17 cellular contexts compared by ENCODE assay signal in genomic region chr14:100419856-100420255, GRCh38. TPM values are rescaled to one million over a fixed set of nuclear protein-coding genes. Genes with fewer than 3 reads are reported as not detected.
A peak's percentile ranks its signal among the peaks of the same experiment; 100 is the strongest.
DNase-seq lines count a peak whose midpoint lies in the region; ATAC-seq, FAIRE-seq and TF ChIP-seq lines count a peak whose summit lies in the region.
"Had no signal": no experiment of that assay in that cellular context is flagged by ENCODE, and none has a peak within 500 bp of the region (broad histone marks: within the 10 kb centered on the region; RNA-seq: fewer than 3 reads in every experiment).

No MANE protein-coding gene starts in this region.

- H3K4me2 ChIP-seq in GM23338 (no peak overlapping the region), astrocyte (ENCODE audit: low read length) (no peak overlapping the region), mesenchymal stem cell (ENCODE audit: low read length, poor library complexity, severe bottlenecking) (no peak overlapping the region)

- peak overlapping the region in 1 of 2 experiments; percentile 37 for H3K23ac ChIP-seq in mesenchymal stem cell (ENCODE audit: low read length in 2 of 2)

- no peak overlapping the region for H3K4ac ChIP-seq in mesenchymal stem cell (ENCODE audit: low read depth in 1 of 2, low read length in 2 of 2)

- no peak for TF ChIP-seq EP300 in stomach (IDR thresholded peaks at IDR 0.05)

- H3K36me3 Mint-ChIP-seq in GM23338 (ENCODE audit: low read depth): peaks cover 2% of the 10 kb centered on the region; the same call in 2 of the 3 replicates
- H3K36me3 Mint-ChIP-seq in astrocyte (ENCODE audit: low read depth, unreplicated experiment): peaks cover 5% of the 10 kb centered on the region

- TF ChIP-seq POLR2A in stomach (IDR thresholded peaks at IDR 0.05): no peak

- no peak overlapping the region for H2BK120ac ChIP-seq in mesenchymal stem cell (ENCODE audit: low read depth, low read length)

- no peaks in the 10 kb centered on the region for H3K9me3 ChIP-seq in astrocyte (ENCODE audit: insufficient read depth, low read depth, low read length)
- no peaks in the 10 kb centered on the region for H3K9me3 ChIP-seq in mesenchymal stem cell (ENCODE audit: control insufficient read depth, low read length)
- no peaks in the 10 kb centered on the region for H3K9me3 ChIP-seq in stomach
- H3K9me3 ChIP-seq: breast epithelium, neutrophil, tibial nerve had no signal

- no peak for FAIRE-seq in astrocyte (lab: Jason Lieb, UNC)
- FAIRE-seq: frontal cortex had no signal

- H3K36me3 ChIP-seq in GM23338 (ENCODE audit: insufficient read depth) (no peaks in the 10 kb centered on the region), astrocyte (ENCODE audit: insufficient read depth, low read length) (no peaks in the 10 kb centered on the region), mesenchymal stem cell (ENCODE audit: control insufficient read depth in 1 of 2, insufficient read depth in 2 of 2, low read depth in 1 of 2, low read length in 2 of 2) (peaks cover 0 to 7% of the 10 kb centered on the region in 2 experiments), stomach (no peaks in the 10 kb centered on the region)
- H3K36me3 ChIP-seq: breast epithelium, neutrophil, tibial nerve had no signal

- H3K4me3 Mint-ChIP-seq in GM23338 (no peak overlapping the region), astrocyte (ENCODE audit: unreplicated experiment) (no peak overlapping the region)
- H3K4me3 Mint-ChIP-seq: immature natural killer cell had no signal

- no peak overlapping the region for H2BK15ac ChIP-seq in mesenchymal stem cell (ENCODE audit: low read depth, poor library complexity, severe bottlenecking)

- H3K79me1 ChIP-seq in mesenchymal stem cell (replicated peaks; ENCODE audit: low read length, poor library complexity, severe bottlenecking): peaks cover 40% of the 10 kb centered on the region

- no peaks in the 10 kb centered on the region for H3F3A ChIP-seq in GM23338 (replicated peaks; ENCODE audit: low read depth)

- H2AFZ ChIP-seq in GM23338 (no peak overlapping the region), astrocyte (ENCODE audit: low read depth, low read length) (no peak overlapping the region), mesenchymal stem cell (ENCODE audit: low read depth, low read length) (no peak overlapping the region)

- no peak overlapping the region for H3K14ac ChIP-seq in mesenchymal stem cell (ENCODE audit: low read length in 2 of 2)

- H3K27me3 ChIP-seq in GM23338 (ENCODE audit: insufficient read depth) (no peaks in the 10 kb centered on the region), astrocyte (ENCODE audit: insufficient read depth, low read length) (no peaks in the 10 kb centered on the region), mesenchymal stem cell (ENCODE audit: control insufficient read depth in 1 of 2, insufficient read depth in 1 of 2, low read length in 2 of 2) (no peaks in the 10 kb centered on the region), stomach (no peaks in the 10 kb centered on the region)
- H3K27me3 ChIP-seq: breast epithelium, neutrophil, tibial nerve had no signal

- H3K4me3 ChIP-seq in GM23338: no peak overlapping the region
- H3K4me3 ChIP-seq in astrocyte (ENCODE audit: insufficient read depth, low read depth, low read length): no peak overlapping the region
- no peak overlapping the region for H3K4me3 ChIP-seq in mesenchymal stem cell (ENCODE audit: insufficient read depth in 1 of 2, low read depth in 1 of 2, low read length in 2 of 2)
- no peak overlapping the region for H3K4me3 ChIP-seq in stomach
- H3K4me3 ChIP-seq: breast epithelium, tibial nerve had no signal

- H3K9ac ChIP-seq in astrocyte (ENCODE audit: low read length) (no peak overlapping the region), mesenchymal stem cell (ENCODE audit: low read length) (no peak overlapping the region)

- H3K27me3 Mint-ChIP-seq in GM23338 (ENCODE audit: insufficient read depth, low read depth, poor library complexity) (peaks cover 5% of the 10 kb centered on the region), astrocyte (ENCODE audit: low read depth, unreplicated experiment) (no peaks in the 10 kb centered on the region)

- H3K27ac Mint-ChIP-seq in GM23338 (no peak overlapping the region), astrocyte (ENCODE audit: unreplicated experiment) (no peak overlapping the region)
- H3K27ac Mint-ChIP-seq: immature natural killer cell had no signal

- H4K8ac ChIP-seq in mesenchymal stem cell (ENCODE audit: low read length): peak overlapping the region; percentile 17

- H2BK5ac ChIP-seq in mesenchymal stem cell (ENCODE audit: low read depth, low read length, poor library complexity, severe bottlenecking): no peak overlapping the region

- intact Hi-C loops in stomach (cut with DNase I; ENCODE audit: low total_unique reads): no loop called here

- no peak overlapping the region for H2BK12ac ChIP-seq in mesenchymal stem cell (ENCODE audit: low read length in 2 of 2)

- peak; percentile 63 for DNase-seq in GM23338 (ENCODE audit: low spot score)
- DNase-seq in astrocyte (ENCODE audit: low read depth): no peak
- no peak for DNase-seq in mesenchymal stem cell
- DNase-seq in stomach: no peak
- DNase-seq in CD1c-positive myeloid dendritic cell (ENCODE audit: extremely low spot score): no peak
- DNase-seq in DMS53 treated with DMSO at 0.1 percent for 48 hours (lab: John Stamatoyannopoulos, UW; ENCODE audit: unreplicated experiment): no peak
- DNase-seq: activated naive CD4-positive, alpha-beta T cell treated with anti-CD3 and anti-CD28 coated beads, Interleukin-2, amount 50 U/mL, for 16 hours; immature natural killer cell; NCI-H1105; NCI-H446 treated with DMSO at 0.1 percent for 48 hours had no signal

- TF ChIP-seq CTCF in 22Rv1 (IDR thresholded peaks at IDR 0.05) (0 out of 2 replicates have a peak, but pooled peaks have one; percentile 6), GM23338 (conservative IDR thresholded peaks at IDR 0.05; ENCODE audit: low read depth in 2 of 2) (peak; percentile 47 to 58), astrocyte (IDR thresholded peaks at IDR 0.05; ENCODE audit: insufficient read depth, low read depth, low read length) (peak; percentile 8), stomach (IDR thresholded peaks at IDR 0.05) (no peak)

- H3K27ac ChIP-seq in 22Rv1 (no peak overlapping the region), GM23338 (ENCODE audit: low read depth) (no peak overlapping the region), astrocyte (ENCODE audit: low read depth, low read length) (no peak overlapping the region), mesenchymal stem cell (ENCODE audit: low read length, poor library complexity, severe bottlenecking) (no peak overlapping the region), stomach (no peak overlapping the region)
- H3K27ac ChIP-seq: breast epithelium, neutrophil, tibial nerve had no signal

- H4K20me1 ChIP-seq in GM23338 (replicated peaks; ENCODE audit: insufficient read depth) (no peaks in the 10 kb centered on the region), astrocyte (ENCODE audit: insufficient read depth, low read length) (peaks cover 14% of the 10 kb centered on the region)

- H3K4me1 Mint-ChIP-seq in GM23338 (peaks cover 14% of the 10 kb centered on the region), astrocyte (ENCODE audit: low read depth, unreplicated experiment) (peaks cover 20% of the 10 kb centered on the region)

- H3K79me2 ChIP-seq in GM23338 (replicated peaks; ENCODE audit: insufficient read depth) (peaks cover 8% of the 10 kb centered on the region; the same call in 1 of the 2 replicates), astrocyte (ENCODE audit: insufficient read depth, low read length) (peaks cover 11% of the 10 kb centered on the region)

- H4K91ac ChIP-seq in mesenchymal stem cell (ENCODE audit: low read length): peak overlapping the region; percentile 49

- H3K4me1 ChIP-seq in GM23338 (ENCODE audit: insufficient read depth) (peaks cover 5% of the 10 kb centered on the region; the same call in 1 of the 2 replicates), astrocyte (ENCODE audit: insufficient read depth, low read length) (peaks cover 29% of the 10 kb centered on the region), mesenchymal stem cell (ENCODE audit: control insufficient read depth, insufficient read depth, low read depth, low read length) (peaks cover 41% of the 10 kb centered on the region), stomach (peaks cover 10 to 31% (median 16%) of the 10 kb centered on the region in 4 donors)
- H3K4me1 ChIP-seq: breast epithelium had no signal

- H3K9me2 ChIP-seq in GM23338 (ENCODE audit: insufficient read depth): no peaks in the 10 kb centered on the region

- peaks cover 2% of the 10 kb centered on the region; the same call in 1 of the 3 replicates for H3K9me3 Mint-ChIP-seq in GM23338
- no peaks in the 10 kb centered on the region for H3K9me3 Mint-ChIP-seq in astrocyte (ENCODE audit: unreplicated experiment)
- H3K9me3 Mint-ChIP-seq: immature natural killer cell had no signal

- WGBS in mesenchymal stem cell: 98% methylated on average over 4 of the region's 4 CpGs
- 95 to 99% (median 98%) methylated on average over 4 of the region's 4 CpGs for WGBS in stomach, 5 donors

- ATAC-seq in GM23338 (peak; percentile 64), HG02571 (IDR thresholded peaks at IDR 0.05; ENCODE audit: unreplicated experiment) (no peak)
- ATAC-seq: activated CD4-positive, CD25-positive, alpha-beta regulatory T cell treated with anti-CD3 and anti-CD28 coated beads, Interleukin-2, amount 50 U/mL, for 24 hours had no signal

- H2AK5ac ChIP-seq in mesenchymal stem cell (ENCODE audit: low read length, severe bottlenecking): peak overlapping the region; percentile 92

- H3K18ac ChIP-seq in mesenchymal stem cell (ENCODE audit: low read depth in 1 of 2, low read length in 2 of 2): no peak overlapping the region

RNA-seq across cellular contexts. Expression of gene WDR25, which starts 43.6 kb away (rescaled TPM):
- total RNA-seq in GM23338 (2014; rRNA removed; shearing (Covaris generic)): 13.1 and 15.9 TPM in 2 replicates
- 7.8 and 8.5 TPM in 2 replicates for polyA plus RNA-seq in GM23338 (2016; fragmentation: Nextera tagmentation; extraction: Ambion mirVana)
- 12.3 and 13.1 TPM in 2 replicates for total RNA-seq in astrocyte
- 12.3 TPM for polyA plus RNA-seq in mesenchymal stem cell (2013, experiment 1 of 2)
- 12.0 TPM for polyA plus RNA-seq in mesenchymal stem cell (2013, experiment 2 of 2)
- 10 to 100 TPM in 1 of 5 donors, 1 to 10 TPM in 4; 1.3 to 10.5 (median 8.7) TPM for total RNA-seq in stomach
- polyA plus RNA-seq in stomach: 10 to 100 TPM in 1 of 3 donors, 1 to 10 TPM in 2; 5.3 to 13.6 (median 8.3) TPM

Comparison
In these comparisons a context has a peak if more than half of its experiments do, and no peak if none do; other contexts are left out.
1. CTCF ChIP-seq: peak in 22Rv1 (single experiment), GM23338 (2 of 2) and astrocyte (single experiment); none in stomach (0 of 7).